ENCODE assay signal across 21 cellular contexts in genomic region chr2:215036314-215036713, GRCh38.
DNase-seq lines count a peak whose midpoint lies in the region; ATAC-seq, FAIRE-seq and TF ChIP-seq lines count a peak whose summit lies in the region.
"Had no signal": no experiment of that assay in that cellular context is flagged by ENCODE, and none has a peak within 500 bp of the region (broad histone marks: within the 10 kb centered on the region; RNA-seq: fewer than 3 reads in every experiment).

No MANE protein-coding gene starts in this region.

- H2AFZ ChIP-seq in keratinocyte (ENCODE audit: control insufficient read depth, low read length) = no peak overlapping the region

- H3K36me3 ChIP-seq in bronchial epithelial cell (ENCODE audit: control insufficient read depth, insufficient read depth, low read length) (no peaks in the 10 kb centered on the region), keratinocyte (ENCODE audit: control insufficient read depth in 2 of 2, extremely low read depth in 1 of 2, insufficient read depth in 2 of 2, low read length in 2 of 2) (no peaks in the 10 kb centered on the region)
- H3K36me3 ChIP-seq: BE2C, BLaER1 had no signal

- no peaks in the 10 kb centered on the region for H3K79me2 ChIP-seq in keratinocyte (ENCODE audit: control insufficient read depth, insufficient read depth, low read length)

- dilution Hi-C loops in keratinocyte (cut with MboI; ENCODE audit: extremely low pct_ligation_motif_present, low sequenced_read_pairs) = no loop called here

- no peak for TF ChIP-seq CTCF in D721Med (IDR thresholded peaks at IDR 0.05; ENCODE audit: insufficient read depth, missing control alignments)
- no peak for TF ChIP-seq CTCF in bronchial epithelial cell (IDR thresholded peaks at IDR 0.05; ENCODE audit: insufficient read depth, low read length, severe bottlenecking)
- TF ChIP-seq CTCF in foreskin keratinocyte (conservative IDR thresholded peaks at IDR 0.05) = no peak
- TF ChIP-seq CTCF in keratinocyte (optimal IDR thresholded peaks at IDR 0.05 in 1 of 3, IDR thresholded peaks at IDR 0.05 in 1 of 3, conservative IDR thresholded peaks at IDR 0.05 in 1 of 3; ENCODE audit: extremely low read depth in 1 of 3, insufficient read depth in 2 of 3, low read length in 3 of 3) = no peak

- no peaks in the 10 kb centered on the region for H3K4me1 ChIP-seq in foreskin keratinocyte
- H3K4me1 ChIP-seq in keratinocyte (ENCODE audit: control insufficient read depth, extremely low read depth, insufficient read depth, low read length) = peaks cover 2% of the 10 kb centered on the region

- no peak overlapping the region for H3K9ac ChIP-seq in keratinocyte (ENCODE audit: control insufficient read depth, extremely low read depth, insufficient read depth, low read length)
- H3K9ac ChIP-seq: BLaER1 had no signal

- H3K27ac ChIP-seq in foreskin keratinocyte (no peak overlapping the region), keratinocyte (ENCODE audit: control insufficient read depth, insufficient read depth, low read length) (no peak overlapping the region)
- H3K27ac ChIP-seq: BLaER1 had no signal

- H3K27me3 ChIP-seq in bronchial epithelial cell (ENCODE audit: control insufficient read depth, insufficient read depth, low read length) (no peaks in the 10 kb centered on the region), foreskin keratinocyte (no peaks in the 10 kb centered on the region), keratinocyte (ENCODE audit: control insufficient read depth, extremely low read depth, insufficient read depth, low read length) (no peaks in the 10 kb centered on the region)
- H3K27me3 ChIP-seq: BE2C, BLaER1 had no signal

- H3K9me1 ChIP-seq in keratinocyte (ENCODE audit: control insufficient read depth, extremely low read depth, insufficient read depth, low read length) = no peaks in the 10 kb centered on the region

- ATAC-seq in foreskin keratinocyte = peak; percentile 61
- ATAC-seq in GM18861 (IDR thresholded peaks at IDR 0.05; ENCODE audit: unreplicated experiment) = no peak
- no peak for ATAC-seq in HG03159 (IDR thresholded peaks at IDR 0.05; ENCODE audit: unreplicated experiment)
- no peak for ATAC-seq in HG02852 (IDR thresholded peaks at IDR 0.05; ENCODE audit: unreplicated experiment)

- no peak overlapping the region for H3K4me2 ChIP-seq in keratinocyte (ENCODE audit: control insufficient read depth, extremely low read depth, insufficient read depth, low read depth, low read length)
- H3K4me2 ChIP-seq: BLaER1 had no signal

- no peaks in the 10 kb centered on the region for H4K20me1 ChIP-seq in keratinocyte (ENCODE audit: control insufficient read depth, extremely low read depth, insufficient read depth, low read length)
- H4K20me1 ChIP-seq: BLaER1 had no signal

- DNase-seq in D721Med (ENCODE audit: insufficient read length, low spot score) = no peak
- peak; percentile 61 for DNase-seq in bronchial epithelial cell (ENCODE audit: low read depth)
- DNase-seq in foreskin keratinocyte = peak in 1 of 2 donors; percentile 39
- no peak for DNase-seq in keratinocyte (ENCODE audit: low read depth, low spot score)
- DNase-seq: 8988T; ACHN; BE2C; C1 segment of cervical spinal cord; CD4-positive, alpha-beta memory T cell; CD4-positive, CD25-positive, alpha-beta regulatory T cell; CD8-positive, alpha-beta memory T cell; COR-L47; DMS79 treated with DMSO at 0.1 percent for 48 hours; GF-D8 had no signal

- FAIRE-seq in D721Med (lab: Jason Lieb, UNC) (peak; percentile 21), bronchial epithelial cell (lab: Jason Lieb, UNC) (no peak), keratinocyte (lab: Jason Lieb, UNC) (peak; percentile 41)
- FAIRE-seq: A204.1, G401.6, GM12891 had no signal

- H3K4me3 ChIP-seq in bronchial epithelial cell (ENCODE audit: low read depth, low read length) (no peak overlapping the region), keratinocyte (ENCODE audit: control insufficient read depth in 2 of 3, extremely low read depth in 1 of 3, insufficient read depth in 2 of 3, low read depth in 1 of 3, low read length in 3 of 3) (no peak overlapping the region)
- H3K4me3 ChIP-seq: BLaER1 had no signal

- no peaks in the 10 kb centered on the region for H3K9me3 ChIP-seq in keratinocyte (ENCODE audit: control insufficient read depth, low read depth, low read length)
- H3K9me3 ChIP-seq: BE2C, BLaER1 had no signal
